Comparison of ENCODE assay signal across 9 cellular contexts in genomic region chr12:97308576-97309198, GRCh38.
DNase-seq lines count a peak whose midpoint lies in the region; ATAC-seq, FAIRE-seq and TF ChIP-seq lines count a peak whose summit lies in the region.
"Had no signal": no experiment of that assay in that cellular context is flagged by ENCODE, and none has a peak within 500 bp of the region (broad histone marks: within the 10 kb centered on the region; RNA-seq: fewer than 3 reads in every experiment).

No MANE protein-coding gene starts in this region.

- H3K9ac ChIP-seq in keratinocyte (ENCODE audit: control insufficient read depth, extremely low read depth, insufficient read depth, low read length) = no peak overlapping the region

- TF ChIP-seq CTCF in C4-2B (conservative IDR thresholded peaks at IDR 0.05) (peak; percentile 75), GM20000 (IDR thresholded peaks at IDR 0.05; ENCODE audit: extremely low read depth, missing control alignments) (no peak), adrenal gland (IDR thresholded peaks at IDR 0.05) (peak; percentile 41 to 82 (median 67)), keratinocyte (optimal IDR thresholded peaks at IDR 0.05 in 1 of 3, IDR thresholded peaks at IDR 0.05 in 1 of 3, conservative IDR thresholded peaks at IDR 0.05 in 1 of 3; ENCODE audit: extremely low read depth in 1 of 3, insufficient read depth in 2 of 3, low read length in 3 of 3) (peak in 2 of 3 experiments; percentile 51 to 57), type B pancreatic cell (conservative IDR thresholded peaks at IDR 0.05) (peak; percentile 82)

- dilution Hi-C loops in keratinocyte (cut with MboI; ENCODE audit: extremely low pct_ligation_motif_present, low sequenced_read_pairs) = no loop called here

- WGBS in adrenal gland, 4 donors = 3 to 9% (median 4%) methylated on average over 1 of the region's 1 CpG

- H3K27ac ChIP-seq in C4-2B (no peak overlapping the region), adrenal gland (no peak overlapping the region), keratinocyte (ENCODE audit: control insufficient read depth, insufficient read depth, low read length) (no peak overlapping the region)

- H3K27me3 ChIP-seq in adrenal gland = peaks cover 5% of the 10 kb centered on the region
- H3K27me3 ChIP-seq in keratinocyte (ENCODE audit: control insufficient read depth, extremely low read depth, insufficient read depth, low read length) = no peaks in the 10 kb centered on the region

- FAIRE-seq in keratinocyte (lab: Jason Lieb, UNC) = no peak

- H3K27me3 Mint-ChIP-seq in type B pancreatic cell = peaks cover 9% of the 10 kb centered on the region

- H3K36me3 Mint-ChIP-seq in type B pancreatic cell = no peaks in the 10 kb centered on the region
- H3K36me3 Mint-ChIP-seq: IgD-negative memory B cell had no signal

- H3K9me3 ChIP-seq in adrenal gland (replicated peaks in 1 of 3) (no peaks in the 10 kb centered on the region), keratinocyte (ENCODE audit: control insufficient read depth, low read depth, low read length) (no peaks in the 10 kb centered on the region)

- H3K4me3 ChIP-seq in adrenal gland (no peak overlapping the region), keratinocyte (ENCODE audit: control insufficient read depth in 2 of 3, extremely low read depth in 1 of 3, insufficient read depth in 2 of 3, low read depth in 1 of 3, low read length in 3 of 3) (no peak overlapping the region)

- no peak for TF ChIP-seq POLR2A in adrenal gland (IDR thresholded peaks at IDR 0.05)

- intact Hi-C loops in adrenal gland (cut with DNase I) = loop anchor here in 1 of 2 donors (5.0 kb wide), 1 partner anchor 731 kb away; no protein-coding TSS in a partner anchor

- no peaks in the 10 kb centered on the region for H4K20me1 ChIP-seq in keratinocyte (ENCODE audit: control insufficient read depth, extremely low read depth, insufficient read depth, low read length)

- no peaks in the 10 kb centered on the region for H3K9me1 ChIP-seq in keratinocyte (ENCODE audit: control insufficient read depth, extremely low read depth, insufficient read depth, low read length)

- no peaks in the 10 kb centered on the region for H3K36me3 ChIP-seq in adrenal gland (replicated peaks in 1 of 2)
- H3K36me3 ChIP-seq in keratinocyte (ENCODE audit: control insufficient read depth in 2 of 2, extremely low read depth in 1 of 2, insufficient read depth in 2 of 2, low read length in 2 of 2) = no peaks in the 10 kb centered on the region

- no peaks in the 10 kb centered on the region for H3K4me1 Mint-ChIP-seq in type B pancreatic cell (ENCODE audit: unreplicated experiment)

- H3K4me1 ChIP-seq in adrenal gland (replicated peaks in 1 of 2) = no peaks in the 10 kb centered on the region
- H3K4me1 ChIP-seq in keratinocyte (ENCODE audit: control insufficient read depth, extremely low read depth, insufficient read depth, low read length) = no peaks in the 10 kb centered on the region

- no peak overlapping the region for H2AFZ ChIP-seq in keratinocyte (ENCODE audit: control insufficient read depth, low read length)

- H3K27ac Mint-ChIP-seq in type B pancreatic cell = no peak overlapping the region

- no peak overlapping the region for H3K4me3 Mint-ChIP-seq in type B pancreatic cell
- H3K4me3 Mint-ChIP-seq: IgD-negative memory B cell had no signal

- no peak for ATAC-seq in GM18517 (IDR thresholded peaks at IDR 0.05; ENCODE audit: unreplicated experiment)

- no peak overlapping the region for H3K4me2 ChIP-seq in keratinocyte (ENCODE audit: control insufficient read depth, extremely low read depth, insufficient read depth, low read depth, low read length)

- DNase-seq in GM20000 (ENCODE audit: low spot score) (peak; percentile 17), NCI-H2107 (lab: John Stamatoyannopoulos, UW) (peak; percentile 19), adrenal gland (peak in 3 of 7 donors; percentile 7 to 15 (median 8)), keratinocyte (ENCODE audit: low read depth, low spot score) (peak; percentile 15), type B pancreatic cell (ENCODE audit: extremely low spot score, unreplicated experiment) (no peak), DMS79 (lab: John Stamatoyannopoulos, UW) (no peak)

- no peaks in the 10 kb centered on the region for H3K79me2 ChIP-seq in keratinocyte (ENCODE audit: control insufficient read depth, insufficient read depth, low read length)

- no peaks in the 10 kb centered on the region for H3K9me3 Mint-ChIP-seq in type B pancreatic cell
- H3K9me3 Mint-ChIP-seq: IgD-negative memory B cell had no signal

Comparison
In these comparisons a context has a peak if more than half of its experiments do, and no peak if none do; other contexts are left out.
1. DNase-seq: peak in GM20000 (single experiment), NCI-H2107 (single experiment) and keratinocyte (single experiment); none in type B pancreatic cell (single experiment) and DMS79 (single experiment).